In the genomic region with DNA sequence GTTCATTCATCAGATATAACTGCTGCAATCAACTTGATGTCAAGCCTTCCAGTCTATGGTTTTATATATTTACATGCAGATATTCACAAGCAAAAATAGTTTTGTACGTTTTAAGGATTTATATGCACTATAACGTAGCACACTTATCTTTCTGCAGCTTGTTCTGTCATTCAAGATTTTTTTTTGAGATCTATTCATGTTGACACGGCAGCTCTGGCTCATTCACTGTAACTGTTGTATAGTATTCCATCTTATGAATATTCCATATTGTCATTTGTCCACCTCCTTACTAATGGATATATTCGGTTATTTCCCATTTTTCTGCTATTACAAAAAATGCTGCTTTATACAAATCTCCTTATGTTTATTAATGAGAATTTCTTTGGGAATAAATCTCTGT, we compare ENCODE assay signal across 35 cellular contexts. TPM values are rescaled to one million over a fixed set of nuclear protein-coding genes. Genes with fewer than 3 reads are reported as not detected.
"Had no signal": no experiment of that assay in that cellular context is flagged by ENCODE, and none has a peak within 500 bp of the region (broad histone marks: within the 10 kb centered on the region; RNA-seq: fewer than 3 reads in every experiment).

No MANE protein-coding gene starts in this region.

- H3K9ac ChIP-seq: KMS-11 had no signal

- H3K27ac ChIP-seq: KMS-11 had no signal

- H3K4me2 ChIP-seq: KMS-11 had no signal

- H3K4me3 ChIP-seq: MG63 had no signal

- DNase-seq: Karpas-422, Kasumi-1, MG63, MM.1S, MV-4-11, NCI-H1048, NCI-H1092, NCI-H1092 treated with DMSO at 0.1 percent for 48 hours, NCI-H1105, NCI-H1105 treated with DMSO at 0.1 percent for 48 hours, NCI-H1417, NCI-H1417 treated with DMSO at 0.1 percent for 48 hours, NCI-H1436, NCI-H1436 treated with DMSO at 0.1 percent for 48 hours, NCI-H146, NCI-H1694, NCI-H1694 treated with DMSO at 0.1 percent for 48 hours, NCI-H187, NCI-H187 treated with DMSO at 0.1 percent for 48 hours, NCI-H1930, NCI-H2029, NCI-H2029 treated with DMSO at 0.1 percent for 48 hours, NCI-H2081, NCI-H2081 treated with DMSO at 0.1 percent for 48 hours, NCI-H2107, NCI-H2171, NCI-H2171 treated with DMSO at 0.1 percent for 48 hours, NCI-H2227 treated with DMSO at 0.1 percent for 48 hours, NCI-H226, NCI-H345, NCI-H446, NCI-H446 treated with DMSO at 0.1 percent for 48 hours, NCI-H510A had no signal

- H3K27me3 ChIP-seq: MG63 had no signal

- H3K9me3 ChIP-seq: MG63 had no signal

RNA-seq across cellular contexts. Expression of gene ELOVL2, which starts 13.2 kb away (rescaled TPM):
- total RNA-seq: MCF 10A had no signal
